In the genomic region with DNA sequence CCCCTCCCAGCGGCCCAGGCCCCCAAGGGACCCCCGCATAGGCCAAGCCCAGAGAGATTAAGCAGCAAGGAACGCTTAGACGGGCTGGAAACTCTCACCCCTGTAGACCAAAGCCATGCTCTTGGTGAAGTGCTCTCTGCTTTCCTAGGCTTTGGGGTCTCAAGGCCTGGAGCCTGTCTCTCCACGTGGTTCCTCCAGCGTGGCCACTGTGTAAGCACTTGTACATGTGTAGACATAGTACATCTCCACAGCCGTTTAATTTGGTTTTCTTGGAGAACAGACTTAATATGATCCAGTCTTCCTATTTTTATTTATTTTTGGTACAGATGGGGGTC, we compare ENCODE assay signal across 8 cellular contexts. TPM values are rescaled to one million over a fixed set of nuclear protein-coding genes. Genes with fewer than 3 reads are reported as not detected.
A peak's percentile ranks its signal among the peaks of the same experiment; 100 is the strongest.
DNase-seq lines count a peak whose midpoint lies in the region; ATAC-seq and TF ChIP-seq lines count a peak whose summit lies in the region.

No MANE protein-coding gene starts in this region.

- H3K27me3 ChIP-seq in prostate gland (replicated peaks; ENCODE audit: insufficient read depth): no peaks in the 10 kb centered on the region

- peak; percentile 24 for DNase-seq in NCI-H2171 treated with DMSO at 0.1 percent for 48 hours (lab: John Stamatoyannopoulos, UW)
- no peak for DNase-seq in NCI-H2171 (lab: John Stamatoyannopoulos, UW)
- DNase-seq in OCI-M1 (lab: John Stamatoyannopoulos, UW): peak; percentile 57
- DNase-seq in epithelial cell of esophagus (ENCODE audit: low read depth): no peak
- no peak for DNase-seq in prostate gland (ENCODE audit: low spot score)
- DNase-seq in NCI-H524 treated with DMSO at 0.1 percent for 48 hours (lab: John Stamatoyannopoulos, UW): no peak
- DNase-seq in pons (ENCODE audit: low spot score): no peak

- no peaks in the 10 kb centered on the region for H3K9me3 ChIP-seq in prostate gland

- no peak for TF ChIP-seq POLR2A in prostate gland (IDR thresholded peaks at IDR 0.05)

- no peaks in the 10 kb centered on the region for H3K4me1 ChIP-seq in prostate gland (replicated peaks)

- H3K4me3 ChIP-seq in epithelial cell of esophagus (ENCODE audit: low read length) (peak overlapping the region; percentile 82), prostate gland (peak overlapping the region; percentile 61 to 77)

- H3K36me3 ChIP-seq in prostate gland: no peaks in the 10 kb centered on the region

- intact Hi-C loops in prostate gland (cut with DNase I): no loop called here

- ATAC-seq in HG02884 (IDR thresholded peaks at IDR 0.05; ENCODE audit: unreplicated experiment): no peak

- H3K27ac ChIP-seq in prostate gland: peak overlapping the region; percentile 69 to 91

- WGBS in prostate gland: 23% methylated on average over 7 of the region's 7 CpGs

- no peak for TF ChIP-seq CTCF in epithelial cell of esophagus (IDR thresholded peaks at IDR 0.05; ENCODE audit: insufficient read depth, low read depth, low read length, missing control alignments)
- TF ChIP-seq CTCF in prostate gland (IDR thresholded peaks at IDR 0.05): no peak

RNA-seq across cellular contexts. Expression of a gene that starts 1.1 kb away (rescaled TPM):
- 10 to 100 TPM; 21.7 to 22.4 TPM for total RNA-seq in prostate gland

RNA-seq across cellular contexts. Expression of a gene that starts 17.0 kb away (rescaled TPM):
- 1 to 10 TPM in 1 of 2 donors, under 1 TPM in 1; 0.82 to 2.7 TPM for total RNA-seq in prostate gland

RNA-seq across cellular contexts. Expression of a gene that starts 17.7 kb away (rescaled TPM):
- 10 to 100 TPM; 25.7 to 51.4 TPM for total RNA-seq in prostate gland

RNA-seq across cellular contexts. Expression of a gene that starts 26.9 kb away (rescaled TPM):
- 1 to 10 TPM in 1 of 2 donors, under 1 TPM in 1; 0.41 to 9.8 TPM for total RNA-seq in prostate gland

Comparison
In these comparisons a context has a peak if more than half of its experiments do, and no peak if none do; other contexts are left out.
1. DNase-seq: peak in NCI-H2171 treated with DMSO at 0.1 percent for 48 hours (single experiment) and OCI-M1 (single experiment); none in NCI-H2171 (single experiment), epithelial cell of esophagus (single experiment), prostate gland (single experiment), NCI-H524 treated with DMSO at 0.1 percent for 48 hours (single experiment) and pons (single experiment).